Comparison of ENCODE assay signal across 17 cellular contexts in the genomic region with DNA sequence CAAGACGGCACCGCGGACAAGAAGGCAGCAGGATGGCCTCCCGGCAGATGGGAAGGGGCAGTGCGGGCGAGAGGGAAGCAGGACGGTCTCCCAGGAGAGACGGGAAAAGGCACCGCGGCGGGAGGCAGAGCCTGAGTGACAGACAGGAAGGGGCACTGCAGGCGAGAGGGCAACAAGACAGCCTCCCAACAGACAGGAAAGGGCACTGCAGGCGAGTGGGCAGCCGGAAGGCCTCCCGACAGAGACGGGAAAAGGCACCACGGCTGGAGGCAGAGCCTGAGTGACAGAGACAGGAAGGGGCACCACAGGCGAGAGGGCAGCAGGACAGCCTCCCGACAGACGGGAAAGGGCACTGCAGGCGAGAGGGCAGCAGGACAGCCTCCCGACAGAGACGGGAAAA.
"Had no signal": no experiment of that assay in that cellular context is flagged by ENCODE, and none has a peak within 500 bp of the region (broad histone marks: within the 10 kb centered on the region; RNA-seq: fewer than 3 reads in every experiment).

No MANE protein-coding gene starts in this region.

- DNase-seq: activated CD4-positive, CD25-positive, alpha-beta regulatory T cell treated with anti-CD3 and anti-CD28 coated beads, Interleukin-2, amount 50 U/mL, for 72 hours; activated effector memory CD4-positive, alpha-beta T cell treated with anti-CD3 and anti-CD28 coated beads, Interleukin-2, amount 50 U/mL, for 16 hours; activated T-cell treated with anti-CD3 and anti-CD28 coated beads for 4 hours; adrenal gland; caudate nucleus; cortex of kidney; effector memory CD8-positive, alpha-beta T cell; erythroblast; hypothalamus; ovary; SHP77 treated with DMSO at 0.1 percent for 48 hours; stimulated activated CD4-positive, alpha-beta T cell treated with anti-CD3 and anti-CD28 coated beads, Interleukin-2, amount 100 ng/mL, for 48 hours; stimulated activated naive CD4-positive, alpha-beta T cell treated with Interleukin-2 at 50 U/mL for 16 hours; trophoblast cell had no signal

- H3K36me3 ChIP-seq: ovary had no signal

- H3K27me3 ChIP-seq: adrenal gland, ovary had no signal

- H3K27ac ChIP-seq: adrenal gland, ovary had no signal

- H3K4me1 Mint-ChIP-seq: nephron had no signal

- H3K4me1 ChIP-seq: adrenal gland had no signal

- H3K27me3 Mint-ChIP-seq: effector memory CD8-positive, alpha-beta T cell had no signal

- ATAC-seq: effector memory CD8-positive, alpha-beta T cell had no signal

- H3K9me3 Mint-ChIP-seq: effector memory CD8-positive, alpha-beta T cell; nephron; T-helper 2 cell treated with Interferon-gamma antibody and Interleukin-4, amounts not matched to agents 5 μg/mL and 100 μg/mL, for 36 hours had no signal

- H3K4me3 ChIP-seq: adrenal gland, lung, ovary had no signal

- H3K9me3 ChIP-seq: adrenal gland, ovary had no signal

- H3K4me3 Mint-ChIP-seq: effector memory CD8-positive, alpha-beta T cell; nephron; T-helper 2 cell treated with Interferon-gamma antibody and Interleukin-4, amounts not matched to agents 5 μg/mL and 100 μg/mL, for 36 hours had no signal

- H3K27ac Mint-ChIP-seq: nephron had no signal
